ENCODE assay signal across 9 cellular contexts in genomic region chr5:134503937-134504437, GRCh38. TPM values are rescaled to one million over a fixed set of nuclear protein-coding genes. Genes with fewer than 3 reads are reported as not detected.
DNase-seq lines count a peak whose midpoint lies in the region; ATAC-seq and TF ChIP-seq lines count a peak whose summit lies in the region.
"Had no signal": no experiment of that assay in that cellular context is flagged by ENCODE, and none has a peak within 500 bp of the region (broad histone marks: within the 10 kb centered on the region; RNA-seq: fewer than 3 reads in every experiment).

No MANE protein-coding gene starts in this region.

- POLR2A ChIA-PET in AG04450 (lab: Yijun Ruan, JAX) = interaction anchor here (0.8 to 1.2 kb wide), 5 partner anchors 8 to 67 kb away, joined by 4 to 14 read pairs (median 8); no protein-coding TSS in a partner anchor
- POLR2A ChIA-PET in MCF 10A (lab: Yijun Ruan, JAX) = interaction anchor here (0.6 to 20.3 kb wide), 16 partner anchors 8 to 328 kb away, joined by 3 to 300 read pairs (median 6); partner anchors contain the start of genes CDKN2AIPNL, JADE2 and UBE2B

- CTCF ChIA-PET in AG04450 (lab: Charles Lee) = interaction anchor here (1.0 to 1.4 kb wide), 2 partner anchors 83 to 120 kb away, joined by 3 to 6 read pairs; no protein-coding TSS in a partner anchor
- CTCF ChIA-PET in MCF 10A (lab: Yijun Ruan, JAX) = interaction anchor here (0.5 to 2.7 kb wide), 7 partner anchors 8 to 93 kb away, joined by 3 to 23 read pairs (median 8); partner anchors contain the start of gene CDKN2AIPNL

- peaks cover 3% of the 10 kb centered on the region; the same call in 1 of the 2 replicates for H3K9me3 ChIP-seq in AG04450 (ENCODE audit: control insufficient read depth, insufficient read depth, low read length)
- H3K9me3 ChIP-seq in HUES6 (ENCODE audit: control insufficient read depth, insufficient read depth, low read depth, low read length) = no peaks in the 10 kb centered on the region
- H3K9me3 ChIP-seq in muscle layer of duodenum (ENCODE audit: control insufficient read depth in 1 of 2, low read length in 2 of 2) = no peaks in the 10 kb centered on the region

- H3K4me3 ChIP-seq in AG04450 (ENCODE audit: low read depth, low read length) = no peak overlapping the region
- H3K4me3 ChIP-seq in HUES6 (ENCODE audit: low read depth, low read length) = no peak overlapping the region
- H3K4me3 ChIP-seq in muscle layer of duodenum (ENCODE audit: low read depth in 1 of 2, low read length in 2 of 2) = no peak overlapping the region

- peak overlapping the region; percentile 98 for H3K27ac ChIP-seq in AG04450 (ENCODE audit: low read depth, low read length)
- H3K27ac ChIP-seq in HUES6 (ENCODE audit: low read depth, low read length) = peak overlapping the region; percentile 84; the same call in 1 of the 2 replicates
- H3K27ac ChIP-seq in muscle layer of duodenum (ENCODE audit: low read length) = peak overlapping the region; percentile 85

- H3K27me3 Mint-ChIP-seq in MCF 10A (ENCODE audit: insufficient read depth, unreplicated experiment) = no peaks in the 10 kb centered on the region
- H3K27me3 Mint-ChIP-seq in type B pancreatic cell = no peaks in the 10 kb centered on the region

- TSS peak; percentile 89 for BruUV-seq in MCF 10A (replicated peaks; lab: Mats Ljungman, UMichigan)

- no peaks in the 10 kb centered on the region for H3K27me3 ChIP-seq in AG04450 (ENCODE audit: control insufficient read depth, insufficient read depth, low read length)
- H3K27me3 ChIP-seq in HUES6 (ENCODE audit: control insufficient read depth, insufficient read depth, low read length) = no peaks in the 10 kb centered on the region
- H3K27me3 ChIP-seq in muscle layer of duodenum (ENCODE audit: low read depth, low read length) = no peaks in the 10 kb centered on the region

- peak overlapping the region; percentile 18 for H3K9ac ChIP-seq in HUES6 (ENCODE audit: low read length)

- H3K36me3 ChIP-seq in HUES6 (ENCODE audit: control insufficient read depth, insufficient read depth, low read length) = no peaks in the 10 kb centered on the region
- no peaks in the 10 kb centered on the region for H3K36me3 ChIP-seq in muscle layer of duodenum (ENCODE audit: control insufficient read depth in 1 of 2, insufficient read depth in 2 of 2, low read length in 2 of 2)

- intact Hi-C loops in MCF 10A (cut with micrococcal nuclease) = loop anchor here (2.0 kb wide), 2 partner anchors 37 to 67 kb away; no protein-coding TSS in a partner anchor

- H3K4me1 Mint-ChIP-seq in MCF 10A (ENCODE audit: insufficient read depth, unreplicated experiment) (peaks cover 52% of the 10 kb centered on the region), type B pancreatic cell (ENCODE audit: unreplicated experiment) (no peaks in the 10 kb centered on the region)

- no peak for ATAC-seq in activated CD4-positive, CD25-positive, alpha-beta regulatory T cell treated with anti-CD3 and anti-CD28 coated beads, Interleukin-2, amount 50 U/mL, for 24 hours
- ATAC-seq in HG02981 (IDR thresholded peaks at IDR 0.05; ENCODE audit: unreplicated experiment) = no peak

- peak overlapping the region; percentile 90 for H3K27ac Mint-ChIP-seq in MCF 10A (ENCODE audit: low read depth, unreplicated experiment)
- no peak overlapping the region for H3K27ac Mint-ChIP-seq in type B pancreatic cell

- H3K9me3 Mint-ChIP-seq in MCF 10A (ENCODE audit: unreplicated experiment) = no peaks in the 10 kb centered on the region
- H3K9me3 Mint-ChIP-seq in type B pancreatic cell = no peaks in the 10 kb centered on the region
- H3K9me3 Mint-ChIP-seq: mesothelial cell of epicardium had no signal

- no peak for TF ChIP-seq CTCF in AG04450 (IDR thresholded peaks at IDR 0.05; ENCODE audit: low read depth, low read length)
- no peak for TF ChIP-seq CTCF in MCF 10A (IDR thresholded peaks at IDR 0.05; ENCODE audit: unreplicated experiment)
- TF ChIP-seq CTCF in type B pancreatic cell (conservative IDR thresholded peaks at IDR 0.05) = no peak

- H3K36me3 Mint-ChIP-seq in MCF 10A (ENCODE audit: insufficient read depth, unreplicated experiment) (peaks cover 6% of the 10 kb centered on the region), type B pancreatic cell (no peaks in the 10 kb centered on the region)
- H3K36me3 Mint-ChIP-seq: mesothelial cell of epicardium had no signal

- DNase-seq in AG04450 (ENCODE audit: low read depth, low spot score) (no peak), MCF 10A (ENCODE audit: unreplicated experiment) (no peak), type B pancreatic cell (ENCODE audit: extremely low spot score, unreplicated experiment) (no peak), NCI-H526 treated with DMSO at 0.1 percent for 48 hours (lab: John Stamatoyannopoulos, UW) (no peak)

- peak overlapping the region; percentile 10 for H3K4me3 Mint-ChIP-seq in MCF 10A (ENCODE audit: unreplicated experiment)
- no peak overlapping the region for H3K4me3 Mint-ChIP-seq in type B pancreatic cell
- H3K4me3 Mint-ChIP-seq: mesothelial cell of epicardium had no signal

- peaks cover 44% of the 10 kb centered on the region for H3K4me1 ChIP-seq in HUES6 (ENCODE audit: control insufficient read depth, insufficient read depth, low read length)
- peaks cover 0 to 14% of the 10 kb centered on the region in 2 donors for H3K4me1 ChIP-seq in muscle layer of duodenum (ENCODE audit: control insufficient read depth in 1 of 2, insufficient read depth in 2 of 2, low read length in 2 of 2)

RNA-seq across cellular contexts. Expression of gene JADE2, which starts 21.5 kb away (rescaled TPM):
- 12.4 and 13.2 TPM in 2 replicates for polyA plus RNA-seq in AG04450 (2011; rRNA removed)
- polyA minus RNA-seq in AG04450 (2011; rRNA and poly(A)+ RNA removed) = 31.0 and 32.7 TPM in 2 replicates
- 104 and 138 TPM in 2 replicates for total RNA-seq in MCF 10A (2022)
- 10.8 and 29.8 TPM in 2 replicates for total RNA-seq in type B pancreatic cell (ENCODE audit: low replicate concordance)
